9 cellular contexts compared by ENCODE assay signal in the genomic region with DNA sequence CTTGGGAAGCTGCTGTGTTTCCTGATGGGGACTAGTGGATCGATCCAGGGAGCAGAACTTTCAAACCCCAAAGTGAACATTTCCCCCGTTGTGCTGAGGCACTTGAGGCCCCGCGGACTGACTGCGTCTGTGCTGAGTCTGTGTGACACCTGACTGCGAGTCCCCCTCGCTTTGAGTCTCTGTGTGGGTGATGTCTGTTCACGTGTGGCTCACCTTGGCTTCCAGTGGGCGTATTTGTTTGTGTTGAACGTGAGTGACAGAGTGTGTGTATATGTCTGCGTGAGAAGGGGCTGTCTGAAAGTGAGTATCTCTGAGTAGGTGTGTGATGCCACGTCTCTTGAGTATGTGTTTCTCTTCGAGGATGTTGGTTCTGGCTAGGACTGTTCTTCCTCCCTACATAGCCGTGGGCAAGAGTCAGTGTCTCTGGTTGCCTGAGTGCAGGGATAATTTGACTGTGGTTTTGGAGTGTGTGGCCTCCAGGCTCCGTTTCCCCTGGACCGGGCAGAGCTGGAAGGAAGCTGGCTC. TPM values are rescaled to one million over a fixed set of nuclear protein-coding genes. Genes with fewer than 3 reads are reported as not detected.
DNase-seq lines count a peak whose midpoint lies in the region; ATAC-seq and TF ChIP-seq lines count a peak whose summit lies in the region.
"Had no signal": no experiment of that assay in that cellular context is flagged by ENCODE, and none has a peak within 500 bp of the region (broad histone marks: within the 10 kb centered on the region; RNA-seq: fewer than 3 reads in every experiment).

No MANE protein-coding gene starts in this region.

- no peak overlapping the region for H2BK120ac ChIP-seq in H9 (ENCODE audit: low read depth, low read length, poor library complexity, severe bottlenecking)

- WGBS in H9 (ENCODE audit: extremely low coverage, insufficient read length, low lambda C conversion rate) = no CpG with 5 or more reads among the region's 16 CpGs
- WGBS in gastroesophageal sphincter (ENCODE audit: low coverage in 1 of 2), 2 donors = 33 to 43% methylated on average over 5 to 9 of the region's 16 CpGs

- H3K18ac ChIP-seq in H9 (ENCODE audit: insufficient read length, low read depth, low read length) = no peak overlapping the region

- no peak overlapping the region for H4K5ac ChIP-seq in H9 (ENCODE audit: insufficient read length, low read depth, low read length)

- no peak overlapping the region for H2AFZ ChIP-seq in H9 (ENCODE audit: low read length)

- H3K27ac ChIP-seq in H9 (ENCODE audit: insufficient read length, low read depth, low read length) = no peak overlapping the region
- peak overlapping the region in 3 of 4 donors; percentile 85 to 97 (median 92) for H3K27ac ChIP-seq in gastroesophageal sphincter
- H3K27ac ChIP-seq: neutrophil had no signal

- no peak overlapping the region for H4K91ac ChIP-seq in H9 (ENCODE audit: insufficient read length, low read depth, low read length)

- H3K4me1 ChIP-seq in H9 (ENCODE audit: insufficient read depth, low read length) (peaks cover 3% of the 10 kb centered on the region; the same call in 1 of the 2 replicates), gastroesophageal sphincter (peaks cover 0 to 37% (median 12%) of the 10 kb centered on the region in 3 donors), skeletal muscle satellite cell (ENCODE audit: control insufficient read depth, insufficient read depth, low read length) (peaks cover 47% of the 10 kb centered on the region)

- H2BK5ac ChIP-seq in H9 (ENCODE audit: insufficient read length, low read length) = no peak overlapping the region

- H2BK20ac ChIP-seq in H9 (ENCODE audit: low read depth, low read length, poor library complexity, severe bottlenecking) = no peak overlapping the region

- POLR2A ChIA-PET in activated CD4-positive, alpha-beta memory T cell treated with anti-CD3 and anti-CD28 coated beads for 36 hours (lab: Charles Lee) = no interaction called here

- no peak overlapping the region for H3K56ac ChIP-seq in H9 (ENCODE audit: insufficient read length, low read depth, low read length)

- H3K4me3 ChIP-seq in AG10803 (ENCODE audit: low read length) (peak overlapping the region; percentile 78), gastroesophageal sphincter (peak overlapping the region in 1 of 2 donors; percentile 67), skeletal muscle satellite cell (ENCODE audit: low read length) (peak overlapping the region; percentile 89)

- peaks cover 23% of the 10 kb centered on the region for H3K23me2 ChIP-seq in H9 (ENCODE audit: insufficient read length, low read depth, low read length, poor library complexity, severe bottlenecking)

- peak overlapping the region; percentile 83 to 91 for H3K4me3 Mint-ChIP-seq in H9
- peak overlapping the region; percentile 49 for H3K4me3 Mint-ChIP-seq in activated CD4-positive, alpha-beta memory T cell treated with anti-CD3 and anti-CD28 coated beads for 36 hours

- DNase-seq in AG10803 (ENCODE audit: low read depth) = peak; percentile 45
- DNase-seq in H9 = peak; percentile 48
- peak; percentile 42 for DNase-seq in activated CD4-positive, alpha-beta memory T cell treated with anti-CD3 and anti-CD28 coated beads for 36 hours
- no peak for DNase-seq in NCI-H128 (lab: John Stamatoyannopoulos, UW; ENCODE audit: unreplicated experiment)
- DNase-seq in inferior parietal cortex (ENCODE audit: extremely low spot score) = no peak

- peak overlapping the region in 2 of 3 experiments; percentile 38 to 40; a peak in 4 of 7 replicates for H3K27ac Mint-ChIP-seq in H9
- no peak overlapping the region for H3K27ac Mint-ChIP-seq in activated CD4-positive, alpha-beta memory T cell treated with anti-CD3 and anti-CD28 coated beads for 36 hours

- no peak overlapping the region for H4K8ac ChIP-seq in H9 (replicated peaks; ENCODE audit: insufficient read length, low read depth, low read length)

- H3K36me3 ChIP-seq in gastroesophageal sphincter = no peaks in the 10 kb centered on the region
- H3K36me3 ChIP-seq in skeletal muscle satellite cell (ENCODE audit: insufficient read depth, low read length) = peaks cover 6% of the 10 kb centered on the region
- H3K36me3 ChIP-seq: neutrophil had no signal

- CTCF ChIA-PET in activated CD4-positive, alpha-beta memory T cell treated with anti-CD3 and anti-CD28 coated beads for 36 hours (lab: Charles Lee) = no interaction called here

- no peak overlapping the region for H2BK12ac ChIP-seq in H9 (ENCODE audit: insufficient read length, low read depth, low read length)

- H3K79me1 ChIP-seq in H9 (ENCODE audit: insufficient read depth, low read depth, low read length, poor library complexity, severe bottlenecking) = no peaks in the 10 kb centered on the region

- H3K27me3 ChIP-seq in H9 (ENCODE audit: insufficient read depth, low read length) = no peaks in the 10 kb centered on the region
- H3K27me3 ChIP-seq in gastroesophageal sphincter = peaks cover 6% of the 10 kb centered on the region
- no peaks in the 10 kb centered on the region for H3K27me3 ChIP-seq in skeletal muscle satellite cell (ENCODE audit: control insufficient read depth, insufficient read depth, low read length)

- no peak overlapping the region for H3T11ph ChIP-seq in H9 (ENCODE audit: low read length)

- peaks cover 6% of the 10 kb centered on the region for H3K27me3 Mint-ChIP-seq in H9 (ENCODE audit: low read depth)
- peaks cover 49% of the 10 kb centered on the region for H3K27me3 Mint-ChIP-seq in activated CD4-positive, alpha-beta memory T cell treated with anti-CD3 and anti-CD28 coated beads for 36 hours

- H3K14ac ChIP-seq in H9 (ENCODE audit: insufficient read depth, low read length) = 0 out of 2 replicates have a peak overlapping the region, but pooled peaks have one; percentile 80

- ATAC-seq in gastroesophageal sphincter (no peak), HG03457 (IDR thresholded peaks at IDR 0.05; ENCODE audit: unreplicated experiment) (no peak)

- H3K4me1 Mint-ChIP-seq in H9 = peaks cover 53% of the 10 kb centered on the region in 2 experiments
- peaks cover 20% of the 10 kb centered on the region for H3K4me1 Mint-ChIP-seq in activated CD4-positive, alpha-beta memory T cell treated with anti-CD3 and anti-CD28 coated beads for 36 hours (ENCODE audit: low read depth)

- peak overlapping the region; percentile 91 for H3K4me2 ChIP-seq in H9 (ENCODE audit: insufficient read depth, insufficient read length, low read length)
- H3K4me2 ChIP-seq in skeletal muscle satellite cell (ENCODE audit: low read length) = peak overlapping the region; percentile 85

- TF ChIP-seq EP300 in gastroesophageal sphincter (IDR thresholded peaks at IDR 0.05) = no peak

- peaks cover 3% of the 10 kb centered on the region for H4K20me1 ChIP-seq in H9 (ENCODE audit: control insufficient read depth, insufficient read depth, insufficient read length)

- no peak overlapping the region for H2AK5ac ChIP-seq in H9 (ENCODE audit: insufficient read length, low read length)

- H3K79me2 ChIP-seq in H9 (ENCODE audit: insufficient read depth, low read length) = peaks cover 25% of the 10 kb centered on the region; the same call in 1 of the 2 replicates

- intact Hi-C loops in activated CD4-positive, alpha-beta memory T cell treated with anti-CD3 and anti-CD28 coated beads for 36 hours (cut with micrococcal nuclease) = no loop called here

- H3K4ac ChIP-seq in H9 (ENCODE audit: low read depth, low read length) = no peak overlapping the region

- peak overlapping the region; percentile 62 for H3K9ac ChIP-seq in H9 (ENCODE audit: extremely low read depth, insufficient read length, low read length)
- peak overlapping the region; percentile 88 for H3K9ac ChIP-seq in skeletal muscle satellite cell (ENCODE audit: low read depth, low read length)

- H2BK15ac ChIP-seq in H9 (ENCODE audit: low read depth, low read length) = no peak overlapping the region

- H3K36me3 Mint-ChIP-seq in H9 (ENCODE audit: insufficient read depth in 1 of 3, low read depth in 3 of 3) = peaks cover 5 to 22% (median 8%) of the 10 kb centered on the region in 3 experiments; a peak in 6 of 7 replicates
- H3K36me3 Mint-ChIP-seq in activated CD4-positive, alpha-beta memory T cell treated with anti-CD3 and anti-CD28 coated beads for 36 hours = no peaks in the 10 kb centered on the region

- TF ChIP-seq CTCF in AG10803 (conservative IDR thresholded peaks at IDR 0.05; ENCODE audit: low read length) = no peak
- TF ChIP-seq CTCF in H9 (conservative IDR thresholded peaks at IDR 0.05) = no peak
- TF ChIP-seq CTCF in gastroesophageal sphincter (IDR thresholded peaks at IDR 0.05) = no peak

- H3K23ac ChIP-seq in H9 (ENCODE audit: insufficient read length, low read depth, low read length) = no peak overlapping the region

- no peak for TF ChIP-seq POLR2A in gastroesophageal sphincter (IDR thresholded peaks at IDR 0.05)

- no peaks in the 10 kb centered on the region; a peak in 1 of 5 replicates for H3K9me3 Mint-ChIP-seq in H9
- H3K9me3 Mint-ChIP-seq in activated CD4-positive, alpha-beta memory T cell treated with anti-CD3 and anti-CD28 coated beads for 36 hours = no peaks in the 10 kb centered on the region

- H3K9me3 ChIP-seq in H9 (ENCODE audit: control insufficient read depth, low read depth, low read length) = no peaks in the 10 kb centered on the region
- H3K9me3 ChIP-seq in gastroesophageal sphincter = no peaks in the 10 kb centered on the region
- no peaks in the 10 kb centered on the region for H3K9me3 ChIP-seq in skeletal muscle satellite cell (replicated peaks; ENCODE audit: low read length)
- H3K9me3 ChIP-seq: neutrophil had no signal

RNA-seq across cellular contexts. Expression of a gene that starts 1.3 kb away (rescaled TPM):
- total RNA-seq in H9 (2021) = 127 and 133 TPM in 2 replicates
- 1 to 10 TPM; 3.2 to 3.8 TPM for total RNA-seq in activated CD4-positive, alpha-beta memory T cell treated with anti-CD3 and anti-CD28 coated beads for 36 hours
- total RNA-seq in gastroesophageal sphincter = 10 to 100 TPM in 3 of 4 donors, 1 to 10 TPM in 1; 4.7 to 26.7 (median 25.0) TPM
- total RNA-seq in skeletal muscle satellite cell (2012; rRNA removed) = 13.7 and 18.6 TPM in 2 replicates

Comparison
In these comparisons a context has a peak if more than half of its experiments do, and no peak if none do; other contexts are left out.
1. DNase-seq: peak in AG10803 (single experiment), H9 (single experiment) and activated CD4-positive, alpha-beta memory T cell treated with anti-CD3 and anti-CD28 coated beads for 36 hours (single experiment); none in NCI-H128 (single experiment) and inferior parietal cortex (single experiment).